ENCODE assay signal across 1 cellular context in the genomic region with DNA sequence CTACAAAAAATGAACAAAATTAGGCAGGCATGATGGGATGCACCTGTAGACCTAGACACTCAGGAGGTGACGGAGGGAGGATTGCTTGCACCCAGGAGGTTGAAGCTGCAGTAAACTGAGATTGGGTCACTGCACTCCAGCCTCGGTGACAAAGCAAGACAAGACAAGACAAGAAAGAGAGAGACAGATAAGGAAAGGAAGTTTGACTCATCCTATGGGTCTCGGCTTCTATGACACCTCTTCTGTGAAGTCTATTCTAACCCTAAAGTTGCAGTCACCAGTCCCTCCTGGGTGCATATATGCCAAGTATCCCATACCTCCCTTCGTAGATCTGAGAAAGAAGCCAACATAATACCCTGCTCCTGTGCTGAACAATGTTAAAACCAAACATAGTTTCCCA.
TF ChIP-seq lines count a peak whose summit lies in the region.

No MANE protein-coding gene starts in this region.

TF ChIP-seq in H1, 55 proteins besides CTCF, POLR2A, EP300 and RAD21:
- TF ChIP-seq JUND (IDR thresholded peaks at IDR 0.05; ENCODE audit: low read length) = no peak
- no peak for TF ChIP-seq JUN (IDR thresholded peaks at IDR 0.05; ENCODE audit: low read depth, low read length)
- no peak for TF ChIP-seq POU5F1 (IDR thresholded peaks at IDR 0.05; ENCODE audit: low read depth, low read length)
- TF ChIP-seq SP4 (IDR thresholded peaks at IDR 0.05; ENCODE audit: low read length) = no peak
- TF ChIP-seq NRF1 (IDR thresholded peaks at IDR 0.05; ENCODE audit: low read depth, low read length) = no peak
- TF ChIP-seq, protein P1, sequence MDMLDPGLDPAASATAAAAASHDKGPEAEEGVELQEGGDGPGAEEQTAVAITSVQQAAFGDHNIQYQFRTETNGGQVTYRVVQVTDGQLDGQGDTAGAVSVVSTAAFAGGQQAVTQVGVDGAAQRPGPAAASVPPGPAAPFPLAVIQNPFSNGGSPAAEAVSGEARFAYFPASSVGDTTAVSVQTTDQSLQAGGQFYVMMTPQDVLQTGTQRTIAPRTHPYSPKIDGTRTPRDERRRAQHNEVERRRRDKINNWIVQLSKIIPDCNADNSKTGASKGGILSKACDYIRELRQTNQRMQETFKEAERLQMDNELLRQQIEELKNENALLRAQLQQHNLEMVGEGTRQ (IDR thresholded peaks at IDR 0.05; ENCODE audit: low read length) = no peak
- no peak for TF ChIP-seq CBX5 (IDR thresholded peaks at IDR 0.05; ENCODE audit: low read depth, low read length)
TF ChIP-seq in H1: peak in this region for 0.
